8 cellular contexts compared by ENCODE assay signal in genomic region chr3:8663177-8664061, GRCh38. TPM values are rescaled to one million over a fixed set of nuclear protein-coding genes. Genes with fewer than 3 reads are reported as not detected.
DNase-seq lines count a peak whose midpoint lies in the region; ATAC-seq lines count a peak whose summit lies in the region.

No MANE protein-coding gene starts in this region.

- no peak overlapping the region for H3K4me3 Mint-ChIP-seq in activated naive CD8-positive, alpha-beta T cell treated with anti-CD3 and anti-CD28 coated beads, Interleukin-2, amount 50 U/mL, for 24 hours
- H3K4me3 Mint-ChIP-seq in activated naive CD8-positive, alpha-beta T cell treated with anti-CD3 and anti-CD28 coated beads for 36 hours = no peak overlapping the region
- no peak overlapping the region for H3K4me3 Mint-ChIP-seq in activated T-helper 1 cell treated with anti-CD3 and anti-CD28 coated beads, Interleukin-12 subunit alpha, Interleukin-12 subunit beta, Interleukin-2, Interleukin-4 antibody, amounts not matched to agents 30 ng/mL and 10 ng/mL and 1 ng/mL, durations not matched to agents 14 hours and 24 hours and 36 hours

- H3K27me3 ChIP-seq in right cardiac atrium (ENCODE audit: control insufficient read depth, insufficient read depth) = no peaks in the 10 kb centered on the region

- no peak overlapping the region for H3K4me3 ChIP-seq in right cardiac atrium (ENCODE audit: low read length)

- H3K27ac ChIP-seq in right cardiac atrium (ENCODE audit: low read length) = no peak overlapping the region

- 62% methylated on average over 12 of the region's 12 CpGs for WGBS in right cardiac atrium

- no peak overlapping the region for H3K27ac Mint-ChIP-seq in activated naive CD8-positive, alpha-beta T cell treated with anti-CD3 and anti-CD28 coated beads, Interleukin-2, amount 50 U/mL, for 24 hours
- no peak overlapping the region for H3K27ac Mint-ChIP-seq in activated naive CD8-positive, alpha-beta T cell treated with anti-CD3 and anti-CD28 coated beads for 36 hours
- no peak overlapping the region for H3K27ac Mint-ChIP-seq in activated T-helper 1 cell treated with anti-CD3 and anti-CD28 coated beads, Interleukin-12 subunit alpha, Interleukin-12 subunit beta, Interleukin-2, Interleukin-4 antibody, amounts not matched to agents 30 ng/mL and 10 ng/mL and 1 ng/mL, durations not matched to agents 14 hours and 24 hours and 36 hours

- H3K9me3 ChIP-seq in right cardiac atrium (ENCODE audit: control insufficient read depth, low read length) = no peaks in the 10 kb centered on the region

- intact Hi-C loops in activated T-helper 1 cell treated with anti-CD3 and anti-CD28 coated beads, Interleukin-12 subunit alpha, Interleukin-12 subunit beta, Interleukin-2, Interleukin-4 antibody, amounts not matched to agents 30 ng/mL and 10 ng/mL and 1 ng/mL, durations not matched to agents 14 hours and 24 hours and 36 hours (cut with micrococcal nuclease) = no loop called here
- intact Hi-C loops in right cardiac atrium (cut with DNase I) = no loop called here

- H3K4me1 Mint-ChIP-seq in activated naive CD8-positive, alpha-beta T cell treated with anti-CD3 and anti-CD28 coated beads, Interleukin-2, amount 50 U/mL, for 24 hours = peaks cover 8% of the 10 kb centered on the region
- no peaks in the 10 kb centered on the region for H3K4me1 Mint-ChIP-seq in activated naive CD8-positive, alpha-beta T cell treated with anti-CD3 and anti-CD28 coated beads for 36 hours
- H3K4me1 Mint-ChIP-seq in activated T-helper 1 cell treated with anti-CD3 and anti-CD28 coated beads, Interleukin-12 subunit alpha, Interleukin-12 subunit beta, Interleukin-2, Interleukin-4 antibody, amounts not matched to agents 30 ng/mL and 10 ng/mL and 1 ng/mL, durations not matched to agents 14 hours and 24 hours and 36 hours (ENCODE audit: low read depth) = no peaks in the 10 kb centered on the region

- H3K4me1 ChIP-seq in right cardiac atrium (ENCODE audit: control insufficient read depth, insufficient read depth, low read length) = peaks cover 6% of the 10 kb centered on the region

- no peak for ATAC-seq in activated naive CD8-positive, alpha-beta T cell treated with anti-CD3 and anti-CD28 coated beads, Interleukin-2, amount 50 U/mL, for 24 hours
- ATAC-seq in HG02623 (IDR thresholded peaks at IDR 0.05; ENCODE audit: unreplicated experiment) (peak; percentile 49), right cardiac atrium (peak; percentile 15 to 38), HG02981 (IDR thresholded peaks at IDR 0.05; ENCODE audit: unreplicated experiment) (no peak)

- no peaks in the 10 kb centered on the region for H3K9me3 Mint-ChIP-seq in activated naive CD8-positive, alpha-beta T cell treated with anti-CD3 and anti-CD28 coated beads, Interleukin-2, amount 50 U/mL, for 24 hours
- H3K9me3 Mint-ChIP-seq in activated naive CD8-positive, alpha-beta T cell treated with anti-CD3 and anti-CD28 coated beads for 36 hours = no peaks in the 10 kb centered on the region
- H3K9me3 Mint-ChIP-seq in activated T-helper 1 cell treated with anti-CD3 and anti-CD28 coated beads, Interleukin-12 subunit alpha, Interleukin-12 subunit beta, Interleukin-2, Interleukin-4 antibody, amounts not matched to agents 30 ng/mL and 10 ng/mL and 1 ng/mL, durations not matched to agents 14 hours and 24 hours and 36 hours = no peaks in the 10 kb centered on the region

- H3K36me3 Mint-ChIP-seq in activated naive CD8-positive, alpha-beta T cell treated with anti-CD3 and anti-CD28 coated beads, Interleukin-2, amount 50 U/mL, for 24 hours (ENCODE audit: low read depth) = no peaks in the 10 kb centered on the region
- no peaks in the 10 kb centered on the region for H3K36me3 Mint-ChIP-seq in activated naive CD8-positive, alpha-beta T cell treated with anti-CD3 and anti-CD28 coated beads for 36 hours
- no peaks in the 10 kb centered on the region for H3K36me3 Mint-ChIP-seq in activated T-helper 1 cell treated with anti-CD3 and anti-CD28 coated beads, Interleukin-12 subunit alpha, Interleukin-12 subunit beta, Interleukin-2, Interleukin-4 antibody, amounts not matched to agents 30 ng/mL and 10 ng/mL and 1 ng/mL, durations not matched to agents 14 hours and 24 hours and 36 hours (ENCODE audit: low read depth)

- peak; percentile 52 for DNase-seq in activated naive CD8-positive, alpha-beta T cell treated with anti-CD3 and anti-CD28 coated beads, Interleukin-2, amount 50 U/mL, for 24 hours
- no peak for DNase-seq in activated naive CD8-positive, alpha-beta T cell treated with anti-CD3 and anti-CD28 coated beads for 36 hours
- peak; percentile 50 for DNase-seq in NCI-H510A treated with DMSO at 0.1 percent for 48 hours (lab: John Stamatoyannopoulos, UW)
- peak; percentile 4 for DNase-seq in activated T-helper 1 cell treated with anti-CD3 and anti-CD28 coated beads, Interleukin-12 subunit alpha, Interleukin-12 subunit beta, Interleukin-2, Interleukin-4 antibody, amounts not matched to agents 30 ng/mL and 10 ng/mL and 1 ng/mL, durations not matched to agents 14 hours and 24 hours and 36 hours (ENCODE audit: low spot score)
- DNase-seq in right cardiac atrium = peak in 2 of 3 donors; percentile 35 to 73
- DNase-seq in stimulated activated CD4-positive, alpha-beta T cell treated with anti-CD3 and anti-CD28 coated beads, Interleukin-12 subunit alpha, Interleukin-12 subunit beta, amount 100 ng/mL, for 4 hours = peak; percentile 27

- peaks cover 31% of the 10 kb centered on the region for H3K27me3 Mint-ChIP-seq in activated naive CD8-positive, alpha-beta T cell treated with anti-CD3 and anti-CD28 coated beads, Interleukin-2, amount 50 U/mL, for 24 hours
- H3K27me3 Mint-ChIP-seq in activated naive CD8-positive, alpha-beta T cell treated with anti-CD3 and anti-CD28 coated beads for 36 hours = peaks cover 21% of the 10 kb centered on the region
- peaks cover 14% of the 10 kb centered on the region for H3K27me3 Mint-ChIP-seq in activated T-helper 1 cell treated with anti-CD3 and anti-CD28 coated beads, Interleukin-12 subunit alpha, Interleukin-12 subunit beta, Interleukin-2, Interleukin-4 antibody, amounts not matched to agents 30 ng/mL and 10 ng/mL and 1 ng/mL, durations not matched to agents 14 hours and 24 hours and 36 hours (ENCODE audit: insufficient read depth)

RNA-seq across cellular contexts. Expression of gene SSUH2, which starts 18.8 kb away (rescaled TPM):
- under 1 TPM; 0.12 to 0.20 TPM for total RNA-seq in activated naive CD8-positive, alpha-beta T cell treated with anti-CD3 and anti-CD28 coated beads for 36 hours
- not detected in 2 replicates for total RNA-seq in activated T-helper 1 cell treated with anti-CD3 and anti-CD28 coated beads, Interleukin-12 subunit alpha, Interleukin-12 subunit beta, Interleukin-2, Interleukin-4 antibody, amounts not matched to agents 30 ng/mL and 10 ng/mL and 1 ng/mL, durations not matched to agents 14 hours and 24 hours and 36 hours
- 1 to 10 TPM in 1 of 4 donors, under 1 TPM in 3; 0.51 to 1.4 (median 0.68) TPM for total RNA-seq in right cardiac atrium
- 1.8 TPM for polyA plus RNA-seq in right cardiac atrium

Comparison
In these comparisons a context has a peak if more than half of its experiments do, and no peak if none do; other contexts are left out.
1. ATAC-seq: peak in HG02623 (single experiment) and right cardiac atrium (2 of 2); none in activated naive CD8-positive, alpha-beta T cell treated with anti-CD3 and anti-CD28 coated beads, Interleukin-2, amount 50 U/mL, for 24 hours (single experiment) and HG02981 (single experiment).